28 cellular contexts compared by ENCODE assay signal in genomic region chr14:77832301-77832700, GRCh38.
"Had no signal": no experiment of that assay in that cellular context is flagged by ENCODE, and none has a peak within 500 bp of the region (broad histone marks: within the 10 kb centered on the region; RNA-seq: fewer than 3 reads in every experiment).

No MANE protein-coding gene starts in this region.

- H3K4me1 ChIP-seq: colonic mucosa, esophagus squamous epithelium, foreskin keratinocyte, gastrocnemius medialis had no signal

- ATAC-seq: activated CD4-positive, CD25-positive, alpha-beta regulatory T cell treated with anti-CD3 and anti-CD28 coated beads, Interleukin-2, amount 50 U/mL, for 24 hours; activated CD8-positive, alpha-beta T cell treated with anti-CD3 and anti-CD28 coated beads for 36 hours; activated T-cell treated with anti-CD3 and anti-CD28 coated beads, Interleukin-2, amount 50 U/mL, for 4 hours; activated T-helper 17 cell treated with anti-CD3 and anti-CD28 coated beads, Interleukin-2, amount 50 U/mL, for 72 hours; foreskin keratinocyte; gastrocnemius medialis; T-helper 17 cell had no signal

- DNase-seq: activated B cell treated with CpG ODN at 0.5 μM for 24 hours; activated CD4-positive, alpha-beta T cell treated with anti-CD3 and anti-CD28 coated beads for 48 hours; activated CD4-positive, alpha-beta T cell treated with anti-CD3 and anti-CD28 coated beads, Interleukin-2, amount 50 U/mL, for 1 hour; activated CD4-positive, alpha-beta T cell treated with anti-CD3 and anti-CD28 coated beads, Interleukin-2, amount 50 U/mL, for 48 hours; activated CD8-positive, alpha-beta memory T cell treated with anti-CD3 and anti-CD28 coated beads for 24 hours; activated CD8-positive, alpha-beta T cell treated with anti-CD3 and anti-CD28 coated beads for 36 hours; activated effector memory CD4-positive, alpha-beta T cell treated with Interleukin-2 at 50 U/mL for 16 hours; activated gamma-delta T cell treated with Interleukin-2 at 50 U/mL for 16 hours; activated naive CD4-positive, alpha-beta T cell treated with anti-CD3 and anti-CD28 coated beads, Interleukin-2, amount 50 U/mL, for 16 hours; activated naive CD4-positive, alpha-beta T cell treated with Interleukin-2 at 50 U/mL for 16 hours; activated T-cell treated with anti-CD3 and anti-CD28 coated beads, Interleukin-2, amount 50 U/mL, for 4 hours; amniotic stem cell; central memory CD4-positive, alpha-beta T cell; cerebellar nuclear complex; colonic mucosa; effector CD8-positive, alpha-beta T cell; esophagus squamous epithelium; foreskin keratinocyte; gastrocnemius medialis; T-helper 1 cell; T-helper 17 cell; T1000 had no signal

- H3K27ac ChIP-seq: colonic mucosa, epithelial cell of prostate, esophagus squamous epithelium, foreskin keratinocyte, gastrocnemius medialis, WERI-Rb-1 had no signal

- H3K9me3 Mint-ChIP-seq: activated B cell treated with CpG ODN at 0.5 μM for 24 hours; activated CD8-positive, alpha-beta T cell treated with anti-CD3 and anti-CD28 coated beads for 36 hours; activated T-cell treated with anti-CD3 and anti-CD28 coated beads, Interleukin-2, amount 50 U/mL, for 4 hours; activated T-helper 17 cell treated with anti-CD3 and anti-CD28 coated beads, Interleukin-2, amount 50 U/mL, for 72 hours; T-helper 2 cell treated with Interferon-gamma antibody and Interleukin-4, amounts not matched to agents 5 μg/mL and 100 μg/mL, for 36 hours had no signal

- H3K4me3 Mint-ChIP-seq: activated B cell treated with CpG ODN at 0.5 μM for 24 hours; activated CD8-positive, alpha-beta T cell treated with anti-CD3 and anti-CD28 coated beads for 36 hours; activated naive CD8-positive, alpha-beta T cell; activated T-cell treated with anti-CD3 and anti-CD28 coated beads, Interleukin-2, amount 50 U/mL, for 4 hours; activated T-helper 17 cell treated with anti-CD3 and anti-CD28 coated beads, Interleukin-2, amount 50 U/mL, for 72 hours; T-helper 17 cell; T-helper 2 cell treated with Interferon-gamma antibody and Interleukin-4, amounts not matched to agents 5 μg/mL and 100 μg/mL, for 36 hours had no signal

- H3K4me3 ChIP-seq: colonic mucosa, esophagus squamous epithelium, gastrocnemius medialis had no signal

- H3K27me3 ChIP-seq: colonic mucosa, esophagus squamous epithelium, foreskin keratinocyte, gastrocnemius medialis had no signal

- H3K36me3 ChIP-seq: colonic mucosa, WERI-Rb-1 had no signal

- H3K4me1 Mint-ChIP-seq: activated B cell treated with CpG ODN at 0.5 μM for 24 hours; activated T-helper 17 cell treated with anti-CD3 and anti-CD28 coated beads, Interleukin-2, amount 50 U/mL, for 72 hours; T-helper 17 cell had no signal

- H3K9me3 ChIP-seq: colonic mucosa, esophagus squamous epithelium, gastrocnemius medialis had no signal

- H3K27me3 Mint-ChIP-seq: activated B cell treated with CpG ODN at 0.5 μM for 24 hours; activated CD8-positive, alpha-beta T cell treated with anti-CD3 and anti-CD28 coated beads for 36 hours; activated naive CD8-positive, alpha-beta T cell; activated T-helper 17 cell treated with anti-CD3 and anti-CD28 coated beads, Interleukin-2, amount 50 U/mL, for 72 hours; T-helper 17 cell had no signal

- H3K27ac Mint-ChIP-seq: activated B cell treated with CpG ODN at 0.5 μM for 24 hours; activated CD8-positive, alpha-beta T cell treated with anti-CD3 and anti-CD28 coated beads for 36 hours; activated naive CD8-positive, alpha-beta T cell; activated T-helper 17 cell treated with anti-CD3 and anti-CD28 coated beads, Interleukin-2, amount 50 U/mL, for 72 hours; T-helper 17 cell; T-helper 2 cell treated with Interferon-gamma antibody and Interleukin-4, amounts not matched to agents 5 μg/mL and 100 μg/mL, for 36 hours had no signal
